Comparison of ENCODE assay signal across 6 cellular contexts in genomic region chr12:6871052-6871957, GRCh38. TPM values are rescaled to one million over a fixed set of nuclear protein-coding genes. Genes with fewer than 3 reads are reported as not detected.
DNase-seq lines count a peak whose midpoint lies in the region; ATAC-seq, FAIRE-seq and TF ChIP-seq lines count a peak whose summit lies in the region.

No MANE protein-coding gene starts in this region.

- H3K36me3 ChIP-seq in HUES64 (ENCODE audit: insufficient read depth, low read length) = peaks cover 34% of the 10 kb centered on the region

- POLR2A ChIA-PET in AG04450 (lab: Yijun Ruan, JAX) = interaction anchor here (0.7 to 3.3 kb wide), 4 partner anchors 19 to 67 kb away, joined by 4 to 37 read pairs (median 21); partner anchors contain the start of genes CDCA3 and USP5

- 86% methylated on average over 12 of the region's 12 CpGs for WGBS in HUES64

- H3K27ac ChIP-seq in AG04450 (ENCODE audit: low read depth, low read length) (no peak overlapping the region), HUES64 (ENCODE audit: low read depth, low read length) (peak overlapping the region; percentile 87; the same call in 1 of the 2 replicates)

- DNase-seq in AG04450 (ENCODE audit: low read depth, low spot score) (no peak), mucosa of gallbladder (ENCODE audit: low spot score) (peak; percentile 67), frontal cortex (ENCODE audit: low spot score in 2 of 2) (no peak)
- peak in 1 of 2 donors; percentile 55 for DNase-seq in activated naive CD4-positive, alpha-beta T cell treated with anti-CD3 and anti-CD28 coated beads, Interleukin-2, amount 50 U/mL, for 72 hours (ENCODE audit: low spot score in 2 of 2)

- H3K27me3 ChIP-seq in AG04450 (ENCODE audit: control insufficient read depth, insufficient read depth, low read length) (no peaks in the 10 kb centered on the region), HUES64 (ENCODE audit: insufficient read depth, low read length) (no peaks in the 10 kb centered on the region)

- H3K9ac ChIP-seq in HUES64 (ENCODE audit: low read depth, low read length) = peak overlapping the region; percentile 35; the same call in 1 of the 2 replicates

- no peak for TF ChIP-seq CTCF in AG04450 (IDR thresholded peaks at IDR 0.05; ENCODE audit: low read depth, low read length)

- H3K9me3 ChIP-seq in AG04450 (ENCODE audit: control insufficient read depth, insufficient read depth, low read length) = no peaks in the 10 kb centered on the region; the same call in 1 of the 2 replicates
- no peaks in the 10 kb centered on the region for H3K9me3 ChIP-seq in HUES64 (ENCODE audit: insufficient read depth, low read depth, low read length)

- H3K4me3 ChIP-seq in AG04450 (ENCODE audit: low read depth, low read length) = peak overlapping the region; percentile 84
- peak overlapping the region; percentile 96 for H3K4me3 ChIP-seq in HUES64 (ENCODE audit: low read length)

- peaks cover 40 to 59% of the 10 kb centered on the region in 2 donors for H3K36me3 Mint-ChIP-seq in activated naive CD4-positive, alpha-beta T cell treated with anti-CD3 and anti-CD28 coated beads, Interleukin-2, amount 50 U/mL, for 72 hours

- CTCF ChIA-PET in AG04450 (lab: Charles Lee) = interaction anchor here (1.5 to 5.1 kb wide), 8 partner anchors 11 to 117 kb away, joined by 11 to 50 read pairs (median 18); partner anchors contain the start of genes CDCA3, MLF2 and USP5

- H3K27ac Mint-ChIP-seq in activated naive CD4-positive, alpha-beta T cell treated with anti-CD3 and anti-CD28 coated beads, Interleukin-2, amount 50 U/mL, for 72 hours = peak overlapping the region; percentile 91 to 95

- H3K4me1 ChIP-seq in HUES64 (ENCODE audit: insufficient read depth, low read length) = peaks cover 22% of the 10 kb centered on the region; the same call in 1 of the 2 replicates

- ATAC-seq in activated naive CD4-positive, alpha-beta T cell treated with anti-CD3 and anti-CD28 coated beads, Interleukin-2, amount 50 U/mL, for 72 hours = peak in 1 of 2 donors; percentile 25
- no peak for ATAC-seq in HG03097 (IDR thresholded peaks at IDR 0.05; ENCODE audit: low FRiP score, unreplicated experiment)

- no peaks in the 10 kb centered on the region for H3K9me3 Mint-ChIP-seq in activated naive CD4-positive, alpha-beta T cell treated with anti-CD3 and anti-CD28 coated beads, Interleukin-2, amount 50 U/mL, for 72 hours

- no peak for FAIRE-seq in frontal cortex (lab: Jason Lieb, UNC)

RNA-seq across cellular contexts. Expression of gene SPSB2, which starts 1.8 kb away (rescaled TPM):
- 2.6 and 3.7 TPM in 2 replicates for polyA plus RNA-seq in AG04450 (2011; rRNA removed)
- 2.1 and 2.3 TPM in 2 replicates for polyA minus RNA-seq in AG04450 (2011; rRNA and poly(A)+ RNA removed)
- polyA plus RNA-seq in HUES64 (2013, experiment 1 of 2) = 10.5 TPM
- polyA plus RNA-seq in HUES64 (2013, experiment 2 of 2) = 9.4 TPM
- 10 to 100 TPM in 1 of 2 donors, 1 to 10 TPM in 1; 1.4 to 11.7 TPM for total RNA-seq in activated naive CD4-positive, alpha-beta T cell treated with anti-CD3 and anti-CD28 coated beads, Interleukin-2, amount 50 U/mL, for 72 hours
- total RNA-seq in mucosa of gallbladder = 33.7 TPM
- 1.6 TPM for total RNA-seq in frontal cortex

RNA-seq across cellular contexts. Expression of gene TPI1, which starts 4.0 kb away (rescaled TPM):
- 1,246 and 1,347 TPM in 2 replicates for polyA plus RNA-seq in AG04450 (2011; rRNA removed)
- 1,095 and 1,324 TPM in 2 replicates for polyA minus RNA-seq in AG04450 (2011; rRNA and poly(A)+ RNA removed)
- 868 TPM for polyA plus RNA-seq in HUES64 (2013, experiment 1 of 2)
- 943 TPM for polyA plus RNA-seq in HUES64 (2013, experiment 2 of 2)
- total RNA-seq in activated naive CD4-positive, alpha-beta T cell treated with anti-CD3 and anti-CD28 coated beads, Interleukin-2, amount 50 U/mL, for 72 hours = 1,000 to 10,000 TPM in 1 of 2 donors, 100 to 1,000 TPM in 1; 694 to 1,875 TPM
- 610 TPM for total RNA-seq in mucosa of gallbladder
- total RNA-seq in frontal cortex = 293 TPM

RNA-seq across cellular contexts. Expression of gene USP5, which starts 19.4 kb away (rescaled TPM):
- 47.1 and 54.8 TPM in 2 replicates for polyA plus RNA-seq in AG04450 (2011; rRNA removed)
- polyA minus RNA-seq in AG04450 (2011; rRNA and poly(A)+ RNA removed) = 96.2 and 123 TPM in 2 replicates
- 69.7 TPM for polyA plus RNA-seq in HUES64 (2013, experiment 1 of 2)
- 67.6 TPM for polyA plus RNA-seq in HUES64 (2013, experiment 2 of 2)
- 100 to 1,000 TPM; 132 to 166 TPM for total RNA-seq in activated naive CD4-positive, alpha-beta T cell treated with anti-CD3 and anti-CD28 coated beads, Interleukin-2, amount 50 U/mL, for 72 hours
- total RNA-seq in mucosa of gallbladder = 98.4 TPM
- 77.5 TPM for total RNA-seq in frontal cortex

RNA-seq across cellular contexts. Expression of gene CDCA3, which starts 20.2 kb away (rescaled TPM):
- polyA plus RNA-seq in AG04450 (2011; rRNA removed) = 11.6 and 12.5 TPM in 2 replicates
- 8.0 and 8.7 TPM in 2 replicates for polyA minus RNA-seq in AG04450 (2011; rRNA and poly(A)+ RNA removed)
- 47.6 TPM for polyA plus RNA-seq in HUES64 (2013, experiment 1 of 2)
- 50.7 TPM for polyA plus RNA-seq in HUES64 (2013, experiment 2 of 2)
- total RNA-seq in activated naive CD4-positive, alpha-beta T cell treated with anti-CD3 and anti-CD28 coated beads, Interleukin-2, amount 50 U/mL, for 72 hours = 100 to 1,000 TPM; 110 to 147 TPM
- 2.2 TPM for total RNA-seq in mucosa of gallbladder
- 2.9 TPM for total RNA-seq in frontal cortex

RNA-seq across cellular contexts. Expression of gene GNB3, which starts 30.6 kb away (rescaled TPM):
- 3.4 and 3.6 TPM in 2 replicates for polyA plus RNA-seq in AG04450 (2011; rRNA removed)
- 3.8 and 4.4 TPM in 2 replicates for polyA minus RNA-seq in AG04450 (2011; rRNA and poly(A)+ RNA removed)
- polyA plus RNA-seq in HUES64 (2013, experiment 1 of 2) = 6.4 TPM
- polyA plus RNA-seq in HUES64 (2013, experiment 2 of 2) = 4.9 TPM
- 1 to 10 TPM in 1 of 2 donors, under 1 TPM in 1; 0.25 to 1.8 TPM for total RNA-seq in activated naive CD4-positive, alpha-beta T cell treated with anti-CD3 and anti-CD28 coated beads, Interleukin-2, amount 50 U/mL, for 72 hours
- total RNA-seq in mucosa of gallbladder (3.3 TPM), frontal cortex (1.2 TPM)
